Comparison of ENCODE assay signal across 8 cellular contexts in the genomic region with DNA sequence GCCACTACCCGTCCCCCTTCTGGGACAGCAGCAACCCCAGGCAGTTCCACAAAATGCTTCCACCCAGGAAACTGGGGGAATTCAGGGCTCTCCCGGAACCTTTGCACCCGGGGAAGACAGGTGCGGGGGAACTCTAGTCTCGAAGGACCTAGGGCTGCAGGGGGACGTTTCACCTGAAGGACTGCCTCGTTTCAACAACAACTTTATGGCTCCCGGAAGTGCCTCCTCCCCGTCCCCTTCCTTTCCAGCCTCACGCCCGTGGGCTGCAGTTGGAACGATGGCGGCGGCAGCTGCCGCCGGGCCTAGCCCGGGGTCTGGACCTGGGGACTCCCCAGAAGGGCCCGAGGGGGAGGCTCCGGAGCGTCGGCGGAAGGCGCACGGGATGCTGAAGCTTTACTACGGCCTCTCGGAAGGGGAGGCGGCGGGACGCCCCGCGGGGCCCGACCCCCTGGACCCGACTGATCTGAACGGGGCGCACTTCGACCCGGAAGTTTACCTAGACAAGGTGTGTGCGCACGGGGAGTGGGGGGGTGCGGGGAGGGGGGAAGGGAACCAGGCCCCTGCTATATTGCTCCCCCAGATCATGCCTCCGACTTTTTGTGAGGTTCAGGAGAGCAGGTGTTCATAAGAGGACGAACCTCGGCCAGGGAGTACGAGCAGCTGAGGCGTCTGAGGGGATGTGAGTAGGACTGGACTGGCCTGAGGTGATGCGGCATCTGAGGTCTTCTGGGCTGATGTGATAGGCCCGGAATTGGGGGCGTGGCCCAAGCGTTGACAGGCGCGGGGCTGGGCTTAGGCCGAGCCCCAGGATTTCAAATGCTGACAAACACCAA. TPM values are rescaled to one million over a fixed set of nuclear protein-coding genes. Genes with fewer than 3 reads are reported as not detected.
DNase-seq lines count a peak whose midpoint lies in the region; TF ChIP-seq lines count a peak whose summit lies in the region.

A gene (plus strand): TSS at position 241 of the 833 bp plus-strand sequence. CDS start 37 bp downstream, at position 278.

- no peaks in the 10 kb centered on the region for H4K20me1 ChIP-seq in MM.1S (ENCODE audit: insufficient read depth, low read length)

- H3K9me2 ChIP-seq in MM.1S (replicated peaks; ENCODE audit: insufficient read depth, low read length), result no peaks in the 10 kb centered on the region

- H3K4me1 Mint-ChIP-seq in neural crest cell, result peaks cover 4% of the 10 kb centered on the region

- H3K4me1 ChIP-seq in MM.1S (ENCODE audit: low read length) (peaks cover 10% of the 10 kb centered on the region; the same call in 1 of the 2 replicates), stomach (peaks cover 7 to 40% (median 28%) of the 10 kb centered on the region in 4 donors)

- peak within 1 kb of the TSS; percentile 97 for H3K4me3 Mint-ChIP-seq in neural crest cell

- no peak for TF ChIP-seq EP300 in stomach (IDR thresholded peaks at IDR 0.05)

- H3K36me3 ChIP-seq in H7 (replicated peaks; ENCODE audit: control insufficient read depth, insufficient read depth, low read length) (no peaks in the 10 kb centered on the region; the same call in none of the 2 replicates), MM.1S (replicated peaks; ENCODE audit: insufficient read depth, low read length) (no peaks in the 10 kb centered on the region), stomach (peaks cover 0 to 20% (median 18%) of the 10 kb centered on the region in 4 donors)

- H3K9me3 Mint-ChIP-seq in neural crest cell, result no peaks in the 10 kb centered on the region

- no peaks in the 10 kb centered on the region for H3K9me3 ChIP-seq in MM.1S (replicated peaks; ENCODE audit: insufficient read depth, low read length)
- H3K9me3 ChIP-seq in stomach, result no peaks in the 10 kb centered on the region

- TF ChIP-seq CTCF in MM.1S (IDR thresholded peaks at IDR 0.05; ENCODE audit: low read length) (no peak), foreskin fibroblast (IDR thresholded peaks at IDR 0.05; ENCODE audit: low read depth, low read length) (no peak), neural crest cell (conservative IDR thresholded peaks at IDR 0.05) (no peak), stomach (IDR thresholded peaks at IDR 0.05) (peak in 1 of 7 experiments; percentile 37)

- intact Hi-C loops in stomach (cut with DNase I; ENCODE audit: low total_unique reads), result no loop called here

- peak within 1 kb of the TSS; percentile 65 for H3K4me3 ChIP-seq in H7 (ENCODE audit: insufficient read depth, low read depth, low read length)
- H3K4me3 ChIP-seq in MM.1S (ENCODE audit: low read length), result peak within 1 kb of the TSS; percentile 84
- H3K4me3 ChIP-seq in foreskin fibroblast (ENCODE audit: low read depth in 1 of 2, low read length in 2 of 2), result peak within 1 kb of the TSS; percentile 68 to 84
- peak within 1 kb of the TSS; percentile 80 to 97 (median 85) for H3K4me3 ChIP-seq in stomach

- peak within 1 kb of the TSS; percentile 89 for H3K9ac ChIP-seq in MM.1S (ENCODE audit: low read length)

- 0 to 1% (median 1%) methylated on average over 34 to 52 of the region's 52 CpGs for WGBS in stomach, 5 donors

- H3K27ac ChIP-seq in MM.1S (ENCODE audit: low read length) (peak within 1 kb of the TSS; percentile 91), stomach (peak within 1 kb of the TSS; percentile 92 to 97 (median 96))

- H3F3A ChIP-seq in MM.1S (ENCODE audit: insufficient read depth, low read length), result peaks cover 12% of the 10 kb centered on the region; the same call in 1 of the 2 replicates

- H3K79me2 ChIP-seq in MM.1S (ENCODE audit: low read length), result peaks cover 42% of the 10 kb centered on the region

- H3K27me3 Mint-ChIP-seq in neural crest cell (ENCODE audit: low read depth), result no peaks in the 10 kb centered on the region

- peak within 1 kb of the TSS; percentile 90 for H2AFZ ChIP-seq in MM.1S (ENCODE audit: low read length)

- no peak for TF ChIP-seq POLR2A in stomach (IDR thresholded peaks at IDR 0.05)

- H3K27me3 ChIP-seq in H7 (ENCODE audit: control insufficient read depth, insufficient read depth, low read length), result no peaks in the 10 kb centered on the region
- H3K27me3 ChIP-seq in MM.1S (replicated peaks; ENCODE audit: insufficient read depth, low read length), result no peaks in the 10 kb centered on the region
- H3K27me3 ChIP-seq in stomach, result no peaks in the 10 kb centered on the region

- H3K27ac Mint-ChIP-seq in neural crest cell (ENCODE audit: unreplicated experiment), result peak within 1 kb of the TSS; percentile 99

- H3K36me3 Mint-ChIP-seq in neural crest cell (ENCODE audit: low read depth), result no peaks in the 10 kb centered on the region

- peak within 1 kb of the TSS; percentile 86 for H3K4me2 ChIP-seq in MM.1S (ENCODE audit: low read depth, low read length)

- DNase-seq in EL, result peak; percentile 90
- DNase-seq in H7, result peak; percentile 97
- DNase-seq in MM.1S, result peak; percentile 96
- peak; percentile 90 for DNase-seq in SIG-M5 treated with dmso at 0.1 percent for 504 hours (lab: John Stamatoyannopoulos, UW; ENCODE audit: unreplicated experiment)
- DNase-seq in activated gamma-delta T cell treated with Interleukin-2 at 50 U/mL for 16 hours, result peak; percentile 84
- peak; percentile 88 to 95 for DNase-seq in foreskin fibroblast
- DNase-seq in neural crest cell (ENCODE audit: low read depth, low spot score), result peak; percentile 78
- DNase-seq in stomach, result peak; percentile 92

RNA-seq across cellular contexts. Expression of the gene that starts here (rescaled TPM):
- total RNA-seq in H7 (2014; rRNA removed; shearing (Covaris generic)), result 162 and 186 TPM in 2 replicates
- total RNA-seq in neural crest cell (76.5 and 94.3 TPM in 2 replicates), stomach (1,000 to 10,000 TPM in 1 of 5 donors, 100 to 1,000 TPM in 4; 174 to 2,272 (median 234) TPM)
- 100 to 1,000 TPM; 124 to 135 (median 128) TPM for polyA plus RNA-seq in stomach

Comparison
In these comparisons a context has a peak if more than half of its experiments do, and no peak if none do; other contexts are left out.
1. Peak in every context shown above with its lines: DNase-seq, H3K4me3 ChIP-seq and H3K27ac ChIP-seq.